Comparison of ENCODE assay signal across 21 cellular contexts in the genomic region with DNA sequence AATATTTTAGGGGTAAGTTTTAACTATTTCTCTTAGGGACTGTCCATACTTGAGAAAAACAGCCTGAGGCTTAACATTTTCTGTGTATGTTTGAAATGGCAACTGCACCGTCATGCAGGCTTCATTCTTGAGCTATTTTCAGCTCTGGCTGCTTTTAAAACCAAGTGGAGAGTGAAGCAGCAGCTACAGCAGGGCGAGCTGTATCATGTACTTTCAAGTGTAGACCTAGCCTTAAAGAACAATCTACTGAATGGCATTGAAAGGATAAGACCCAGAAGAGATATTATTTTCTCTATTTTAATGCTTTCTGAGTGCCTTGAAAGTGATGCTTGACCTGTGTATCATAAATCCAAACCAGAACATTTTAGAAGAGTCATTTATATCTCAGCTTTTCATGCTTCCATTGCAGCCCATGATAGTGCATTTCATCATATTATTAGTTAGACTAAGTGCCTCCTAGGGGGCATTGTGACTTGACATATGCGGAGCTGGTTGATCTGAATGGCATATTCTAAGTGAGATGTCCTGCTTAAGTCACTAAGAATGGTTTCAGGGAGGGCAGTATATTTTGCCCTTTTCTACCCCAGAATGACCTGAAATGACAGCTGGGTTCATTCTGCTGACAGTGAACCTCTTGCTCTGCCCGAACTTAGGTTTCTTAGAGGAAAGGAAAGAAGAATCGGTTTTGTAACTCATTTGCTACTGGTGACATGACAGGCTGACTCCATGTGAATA.
DNase-seq lines count a peak whose midpoint lies in the region; ATAC-seq and TF ChIP-seq lines count a peak whose summit lies in the region.
"Had no signal": no experiment of that assay in that cellular context is flagged by ENCODE, and none has a peak within 500 bp of the region (broad histone marks: within the 10 kb centered on the region; RNA-seq: fewer than 3 reads in every experiment).

No MANE protein-coding gene starts in this region.

- in situ Hi-C loops in gastrocnemius medialis (cut with MboI; ENCODE audit: low sequenced_read_pairs in 4 of 4) = no loop called here

- H3K4me1 ChIP-seq in heart left ventricle (peaks cover 0 to 9% (median 0%) of the 10 kb centered on the region in 12 donors), gastrocnemius medialis (peaks cover 17 to 27% of the 10 kb centered on the region in 2 donors)
- H3K4me1 ChIP-seq: BE2C, left lung, testis had no signal

- H3K27ac ChIP-seq in heart left ventricle (peak overlapping the region in 4 of 12 donors; percentile 2 to 69 (median 24)), gastrocnemius medialis (peak overlapping the region; percentile 67 to 80 (median 70))
- H3K27ac ChIP-seq: HL-60, left lung, testis had no signal

- 49 to 52% (median 50%) methylated on average over 5 of the region's 5 CpGs for WGBS in heart left ventricle, 4 donors

- ATAC-seq in heart left ventricle = peak in 3 of 4 donors; percentile 62 to 88 (median 86)
- peak; percentile 86 to 93 for ATAC-seq in gastrocnemius medialis
- no peak for ATAC-seq in GM18505 (IDR thresholded peaks at IDR 0.05; ENCODE audit: unreplicated experiment)
- ATAC-seq in HG02678 (IDR thresholded peaks at IDR 0.05; ENCODE audit: unreplicated experiment) = no peak
- ATAC-seq: activated CD4-positive, alpha-beta T cell treated with anti-CD3 and anti-CD28 coated beads for 36 hours; K562; left lung; naive thymus-derived CD4-positive, alpha-beta T cell had no signal

- H3K36me3 ChIP-seq in heart left ventricle = no peaks in the 10 kb centered on the region
- H3K36me3 ChIP-seq in gastrocnemius medialis = no peaks in the 10 kb centered on the region
- H3K36me3 ChIP-seq: BE2C, left lung had no signal

- intact Hi-C loops in heart left ventricle (cut with DNase I) = no loop called here
- intact Hi-C loops in gastrocnemius medialis (cut with DNase I; ENCODE audit: low total_unique reads) = loop anchor here (2.0 kb wide), 1 partner anchor 86 kb away; the partner anchor contains the start of gene NKAIN2

- no peaks in the 10 kb centered on the region for H3K27me3 ChIP-seq in heart left ventricle
- H3K27me3 ChIP-seq in gastrocnemius medialis = no peaks in the 10 kb centered on the region
- H3K27me3 ChIP-seq: BE2C, left lung, testis had no signal

- H3K4me3 ChIP-seq in heart left ventricle (no peak overlapping the region), gastrocnemius medialis (peak overlapping the region in 3 of 4 donors; percentile 2 to 22 (median 11))
- H3K4me3 ChIP-seq: K562, left lung, testis had no signal

- H3K9me3 ChIP-seq in heart left ventricle = no peaks in the 10 kb centered on the region
- H3K9me3 ChIP-seq in gastrocnemius medialis = no peaks in the 10 kb centered on the region
- H3K9me3 ChIP-seq: BE2C, left lung, testis had no signal

- DNase-seq in NCI-H128 (lab: John Stamatoyannopoulos, UW; ENCODE audit: unreplicated experiment) (peak; percentile 10), NOMO-1 treated with DMSO at 0.1 percent for 48 hours (lab: John Stamatoyannopoulos, UW; ENCODE audit: unreplicated experiment) (peak; percentile 73), heart left ventricle (peak in 1 of 5 donors; percentile 27), gastrocnemius medialis (peak in 1 of 2 donors; percentile 36), EL (no peak)
- DNase-seq: activated CD4-positive, alpha-beta T cell treated with anti-CD3 and anti-CD28 coated beads for 36 hours; activated naive CD4-positive, alpha-beta T cell treated with anti-CD3 and anti-CD28 coated beads for 36 hours; BE2C; HFFc6; left lung; naive thymus-derived CD4-positive, alpha-beta T cell; NCI-H1694 treated with DMSO at 0.1 percent for 48 hours; NCI-H82; retina; stimulated activated CD4-positive, alpha-beta T cell treated with anti-CD3 and anti-CD28 coated beads, Interleukin-1b, Interleukin-23, amount 100 ng/mL, for 48 hours; T-helper 9 cell; testis had no signal

- no peak for TF ChIP-seq CTCF in heart left ventricle (IDR thresholded peaks at IDR 0.05)
- TF ChIP-seq CTCF in gastrocnemius medialis (IDR thresholded peaks at IDR 0.05 in 4 of 5, conservative IDR thresholded peaks at IDR 0.05 in 1 of 5) = no peak

- no peak for TF ChIP-seq POLR2A in heart left ventricle (IDR thresholded peaks at IDR 0.05)
- no peak for TF ChIP-seq POLR2A in gastrocnemius medialis (IDR thresholded peaks at IDR 0.05)
- no peak for TF ChIP-seq POLR2A in GM18505 (IDR thresholded peaks at IDR 0.05; ENCODE audit: borderline replicate concordance, extremely low read depth, insufficient read depth, insufficient read length)

Comparison
In these comparisons a context has a peak if more than half of its experiments do, and no peak if none do; other contexts are left out.
1. ATAC-seq: peak in heart left ventricle (3 of 4) and gastrocnemius medialis (2 of 2); none in GM18505 (single experiment) and HG02678 (single experiment).
2. H3K4me3 ChIP-seq: peak in gastrocnemius medialis (3 of 4); none in heart left ventricle (0 of 12).